15 cellular contexts compared by ENCODE assay signal in genomic region chr2:27162151-27163121, GRCh38. TPM values are rescaled to one million over a fixed set of nuclear protein-coding genes. Genes with fewer than 3 reads are reported as not detected.
DNase-seq lines count a peak whose midpoint lies in the region; ATAC-seq and TF ChIP-seq lines count a peak whose summit lies in the region.
"Had no signal": no experiment of that assay in that cellular context is flagged by ENCODE, and none has a peak within 500 bp of the region (broad histone marks: within the 10 kb centered on the region; RNA-seq: fewer than 3 reads in every experiment).

No MANE protein-coding gene starts in this region.

- TSS peak; percentile 72 for BruUV-seq in PC-9 (replicated peaks; lab: Mats Ljungman, UMichigan)

- H3K79me2 ChIP-seq in PC-9 (ENCODE audit: low read depth) (no peaks in the 10 kb centered on the region), fibroblast of lung (ENCODE audit: control insufficient read depth, insufficient read depth, low read length) (no peaks in the 10 kb centered on the region)

- in situ Hi-C loops in transverse colon (cut with MboI; ENCODE audit: low pct_ligation_motif_present in 1 of 4, low pct_unique_long_range_greater_than_20kb in 1 of 4, low sequenced_read_pairs in 3 of 4) = no loop called here

- H3K4me1 ChIP-seq in PC-9 (replicated peaks; ENCODE audit: insufficient read depth) = 0 out of 2 replicates have a peak, but pooled peaks cover 5% of the 10 kb centered on the region
- H3K4me1 ChIP-seq in fibroblast of lung (ENCODE audit: control insufficient read depth, extremely low read depth, insufficient read depth, low read length) = no peaks in the 10 kb centered on the region
- no peaks in the 10 kb centered on the region for H3K4me1 ChIP-seq in transverse colon
- H3K4me1 ChIP-seq: colonic mucosa, pancreas had no signal

- H3K9ac ChIP-seq in fibroblast of lung (ENCODE audit: insufficient read depth, low read length) = no peak overlapping the region

- WGBS in transverse colon (ENCODE audit: low coverage in 1 of 2), 2 donors = 75 to 84% methylated on average over 6 to 15 of the region's 15 CpGs

- no peak for ATAC-seq in GM18909 (IDR thresholded peaks at IDR 0.05; ENCODE audit: poor library complexity, unreplicated experiment)
- ATAC-seq: activated CD8-positive, alpha-beta T cell treated with anti-CD3 and anti-CD28 coated beads, Interleukin-2, amount 10 ng/mL, durations not matched to agents 7 days and 5 days; activated T-helper 17 cell treated with anti-CD3 and anti-CD28 coated beads, Interleukin-2, amount 50 U/mL, for 72 hours; pancreas had no signal

- CTCF ChIA-PET in PC-9 (lab: Charles Lee) = interaction anchor here (0.7 to 1.3 kb wide), 2 partner anchors 55 to 306 kb away, joined by 3 to 4 read pairs; no protein-coding TSS in a partner anchor

- H3K9me3 ChIP-seq in PC-9 (ENCODE audit: insufficient read depth, low read depth) (no peaks in the 10 kb centered on the region; the same call in 1 of the 2 replicates), fibroblast of lung (ENCODE audit: control insufficient read depth, insufficient read depth, low read depth, low read length) (no peaks in the 10 kb centered on the region), transverse colon (no peaks in the 10 kb centered on the region)
- H3K9me3 ChIP-seq: colonic mucosa, pancreas had no signal

- no peak for TF ChIP-seq CTCF in PC-9 (conservative IDR thresholded peaks at IDR 0.05)
- no peak for TF ChIP-seq CTCF in fibroblast of lung (conservative IDR thresholded peaks at IDR 0.05 in 1 of 2, IDR thresholded peaks at IDR 0.05 in 1 of 2; ENCODE audit: low read depth in 1 of 2, low read length in 2 of 2)
- no peak for TF ChIP-seq CTCF in transverse colon (IDR thresholded peaks at IDR 0.05)

- no peaks in the 10 kb centered on the region for H3K9me2 ChIP-seq in PC-9 (ENCODE audit: insufficient read depth)

- POLR2A ChIA-PET in PC-9 (lab: Charles Lee; ENCODE audit: unreplicated experiment) = interaction anchor here (0.7 kb wide), 1 partner anchor 51 kb away, joined by 4 read pairs; no protein-coding TSS in a partner anchor

- H3K27me3 ChIP-seq in PC-9 (ENCODE audit: insufficient read depth, low read depth) (no peaks in the 10 kb centered on the region), fibroblast of lung (ENCODE audit: control insufficient read depth, insufficient read depth, low read length) (peaks cover 11% of the 10 kb centered on the region), transverse colon (no peaks in the 10 kb centered on the region)
- H3K27me3 ChIP-seq: colonic mucosa, pancreas had no signal

- H2AFZ ChIP-seq in PC-9 = peak overlapping the region; percentile 73
- no peak overlapping the region for H2AFZ ChIP-seq in fibroblast of lung (ENCODE audit: low read length)

- H3K4me3 ChIP-seq in PC-9 (peak overlapping the region; percentile 37; the same call in 1 of the 2 replicates), fibroblast of lung (replicated peaks in 1 of 4; ENCODE audit: control extremely low read depth in 1 of 4, insufficient read depth in 1 of 4, low read depth in 3 of 4, low read length in 4 of 4) (no peak overlapping the region), transverse colon (no peak overlapping the region)
- H3K4me3 ChIP-seq: colonic mucosa, pancreas had no signal

- H3K4me2 ChIP-seq in PC-9 (peak overlapping the region; percentile 68), fibroblast of lung (ENCODE audit: extremely low read depth, insufficient read depth, low read length) (no peak overlapping the region)

- H3K27ac ChIP-seq in PC-9 (no peak overlapping the region), fibroblast of lung (ENCODE audit: insufficient read depth, low read length) (no peak overlapping the region), transverse colon (peak overlapping the region in 3 of 4 donors; percentile 10 to 26 (median 16))
- H3K27ac ChIP-seq: colonic mucosa, pancreas had no signal

- no peak for TF ChIP-seq POLR2A in transverse colon (IDR thresholded peaks at IDR 0.05)

- DNase-seq in HCEC 1CT = peak; percentile 27
- DNase-seq in PC-9 = peak; percentile 23 to 49
- DNase-seq in fibroblast of lung (ENCODE audit: low read depth in 2 of 2) = peak; percentile 9 to 19
- DNase-seq in transverse colon = no peak
- DNase-seq in COR-L47 (lab: John Stamatoyannopoulos, UW) = no peak
- DNase-seq in NCI-H2171 (lab: John Stamatoyannopoulos, UW) = no peak
- DNase-seq: activated CD8-positive, alpha-beta T cell treated with anti-CD3 and anti-CD28 coated beads, Interleukin-2, amount 10 ng/mL, durations not matched to agents 7 days and 5 days; colonic mucosa; NCI-H1048; pancreas; SIG-M5 had no signal

- H4K20me1 ChIP-seq in PC-9 (ENCODE audit: insufficient read depth) (no peaks in the 10 kb centered on the region), fibroblast of lung (ENCODE audit: control insufficient read depth, extremely low read depth, insufficient read depth, low read length) (no peaks in the 10 kb centered on the region)

- no peak for TF ChIP-seq EP300 in transverse colon (IDR thresholded peaks at IDR 0.05; ENCODE audit: low read depth)

- H3K36me3 ChIP-seq in PC-9 (ENCODE audit: low read depth) (no peaks in the 10 kb centered on the region), fibroblast of lung (ENCODE audit: control insufficient read depth, insufficient read depth, low read length) (no peaks in the 10 kb centered on the region), transverse colon (no peaks in the 10 kb centered on the region)
- H3K36me3 ChIP-seq: colonic mucosa, pancreas had no signal

- 0 out of 2 replicates have a peak, but pooled peaks cover 5% of the 10 kb centered on the region for H3F3A ChIP-seq in PC-9 (ENCODE audit: insufficient read depth, low read depth)

- intact Hi-C loops in PC-9 (cut with micrococcal nuclease; ENCODE audit: unreplicated experiment) = no loop called here
- intact Hi-C loops in transverse colon (cut with DNase I; ENCODE audit: low total_unique reads) = no loop called here

RNA-seq across cellular contexts. Expression of gene TCF23, which starts 13.6 kb away (rescaled TPM):
- total RNA-seq in PC-9 (2021) (not detected in 2 replicates), fibroblast of lung (under 0.01 TPM in 1 of 2 replicates, not detected in the other), transverse colon (not detected)
- polyA plus RNA-seq in fibroblast of lung = not detected in 2 replicates
- not detected in 2 replicates for polyA plus RNA-seq in fibroblast of lung (2012)
- not detected in 2 replicates for polyA minus RNA-seq in fibroblast of lung (ENCODE audit: low replicate concordance)
- total RNA-seq: activated CD8-positive, alpha-beta T cell treated with anti-CD3 and anti-CD28 coated beads, Interleukin-2, amount 10 ng/mL, durations not matched to agents 7 days and 5 days; activated T-helper 17 cell treated with anti-CD3 and anti-CD28 coated beads, Interleukin-2, amount 50 U/mL, for 72 hours; kidney epithelial cell had no signal
- polyA plus RNA-seq: CD14-positive monocyte, pancreas had no signal

RNA-seq across cellular contexts. Expression of gene PRR30, which starts 23.2 kb away (rescaled TPM):
- total RNA-seq in PC-9 (2021) = not detected in 2 replicates
- total RNA-seq in fibroblast of lung = not detected in 2 replicates
- not detected in 2 replicates for polyA plus RNA-seq in fibroblast of lung
- not detected in 2 replicates for polyA plus RNA-seq in fibroblast of lung (2012)
- polyA minus RNA-seq in fibroblast of lung (ENCODE audit: low replicate concordance) = not detected in 2 replicates
- total RNA-seq in transverse colon = not detected
- total RNA-seq: activated CD8-positive, alpha-beta T cell treated with anti-CD3 and anti-CD28 coated beads, Interleukin-2, amount 10 ng/mL, durations not matched to agents 7 days and 5 days; activated T-helper 17 cell treated with anti-CD3 and anti-CD28 coated beads, Interleukin-2, amount 50 U/mL, for 72 hours; colonic mucosa; kidney epithelial cell; pancreas had no signal
- polyA plus RNA-seq: CD14-positive monocyte, pancreas had no signal

RNA-seq across cellular contexts. Expression of gene PREB, which starts 28.0 kb away (rescaled TPM):
- total RNA-seq in PC-9 (2021) = 35.7 and 36.2 TPM in 2 replicates
- 36.0 and 39.8 TPM in 2 replicates for total RNA-seq in fibroblast of lung
- polyA plus RNA-seq in fibroblast of lung = 42.9 and 48.5 TPM in 2 replicates
- polyA plus RNA-seq in fibroblast of lung (2012) = 36.3 and 46.3 TPM in 2 replicates
- polyA minus RNA-seq in fibroblast of lung (ENCODE audit: low replicate concordance) = 113 and 172 TPM in 2 replicates
- total RNA-seq in transverse colon = 100 to 1,000 TPM in 1 of 4 donors, 10 to 100 TPM in 3; 53.2 to 105 (median 71.1) TPM

RNA-seq across cellular contexts. Expression of gene ABHD1, which starts 38.8 kb away (rescaled TPM):
- not detected in 2 replicates for total RNA-seq in PC-9 (2021)
- total RNA-seq in fibroblast of lung = 0.17 and 0.26 TPM in 2 replicates
- polyA plus RNA-seq in fibroblast of lung = 0.08 and 0.10 TPM in 2 replicates
- polyA plus RNA-seq in fibroblast of lung (2012) = 0.32 TPM in 1 of 2 replicates, not detected in the other
- 0.52 TPM in 1 of 2 replicates, not detected in the other for polyA minus RNA-seq in fibroblast of lung (ENCODE audit: low replicate concordance)
- under 1 TPM in 1 of 4 donors, not detected in 3; 0.48 TPM for total RNA-seq in transverse colon
- total RNA-seq: colonic mucosa, kidney epithelial cell had no signal

RNA-seq across cellular contexts. Expression of gene CGREF1, which starts 43.5 kb away (rescaled TPM):
- total RNA-seq in PC-9 (2021) = 0.37 TPM in 1 of 2 replicates, not detected in the other
- 2.3 and 10.0 TPM in 2 replicates for total RNA-seq in fibroblast of lung
- 1.5 and 1.9 TPM in 2 replicates for polyA plus RNA-seq in fibroblast of lung
- polyA plus RNA-seq in fibroblast of lung (2012) = 2.1 and 2.6 TPM in 2 replicates
- 1.1 TPM in 1 of 2 replicates, not detected in the other for polyA minus RNA-seq in fibroblast of lung (ENCODE audit: low replicate concordance)
- total RNA-seq in transverse colon = 1 to 10 TPM in 2 of 4 donors, under 1 TPM in 1, not detected in 1; 0.27 to 4.9 (median 1.1) TPM
- polyA plus RNA-seq: CD14-positive monocyte had no signal

Comparison
In these comparisons a context has a peak if more than half of its experiments do, and no peak if none do; other contexts are left out.
1. DNase-seq: peak in HCEC 1CT (single experiment), PC-9 (2 of 2) and fibroblast of lung (2 of 2); none in transverse colon (single experiment), COR-L47 (single experiment) and NCI-H2171 (single experiment).
2. H3K27ac ChIP-seq: peak in transverse colon (3 of 4); none in PC-9 (single experiment) and fibroblast of lung (single experiment).